Comparison of ENCODE assay signal across 1 cellular context in the genomic region with DNA sequence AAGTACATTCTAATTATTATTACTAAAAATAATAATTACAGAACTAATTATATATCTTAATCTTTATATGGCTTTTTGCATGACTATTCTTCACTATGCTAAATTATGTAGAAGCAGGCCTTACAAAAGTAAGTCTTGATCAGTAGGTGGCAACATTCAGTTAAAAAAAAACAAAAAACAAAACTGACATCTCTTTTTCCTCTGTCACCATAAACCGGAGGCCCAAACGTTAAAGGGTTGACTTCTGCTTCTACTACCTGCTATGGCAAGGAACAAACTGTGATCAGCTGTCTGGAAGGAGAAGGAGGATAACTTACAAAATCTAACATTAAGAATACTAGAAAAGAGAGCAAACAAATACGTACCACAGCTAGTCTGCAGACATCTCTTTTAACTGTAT.
TF ChIP-seq lines count a peak whose summit lies in the region.

No MANE protein-coding gene starts in this region.

TF ChIP-seq in HCT116, 20 proteins besides CTCF, POLR2A, EP300 and RAD21 (continued from another document):
- TF ChIP-seq ELF1 (IDR thresholded peaks at IDR 0.05; ENCODE audit: borderline replicate concordance, low read depth) (no peak), SRF (IDR thresholded peaks at IDR 0.05; ENCODE audit: low read depth) (no peak), SIN3A (IDR thresholded peaks at IDR 0.05; ENCODE audit: low read depth) (no peak), POLR2AphosphoS5 (IDR thresholded peaks at IDR 0.05; ENCODE audit: low read depth, low read length) (no peak), SP1 (IDR thresholded peaks at IDR 0.05; ENCODE audit: low read depth) (no peak), EGR1 (IDR thresholded peaks at IDR 0.05; ENCODE audit: low read depth) (no peak), JUND (IDR thresholded peaks at IDR 0.05) (no peak)
- TF ChIP-seq, protein P1, sequence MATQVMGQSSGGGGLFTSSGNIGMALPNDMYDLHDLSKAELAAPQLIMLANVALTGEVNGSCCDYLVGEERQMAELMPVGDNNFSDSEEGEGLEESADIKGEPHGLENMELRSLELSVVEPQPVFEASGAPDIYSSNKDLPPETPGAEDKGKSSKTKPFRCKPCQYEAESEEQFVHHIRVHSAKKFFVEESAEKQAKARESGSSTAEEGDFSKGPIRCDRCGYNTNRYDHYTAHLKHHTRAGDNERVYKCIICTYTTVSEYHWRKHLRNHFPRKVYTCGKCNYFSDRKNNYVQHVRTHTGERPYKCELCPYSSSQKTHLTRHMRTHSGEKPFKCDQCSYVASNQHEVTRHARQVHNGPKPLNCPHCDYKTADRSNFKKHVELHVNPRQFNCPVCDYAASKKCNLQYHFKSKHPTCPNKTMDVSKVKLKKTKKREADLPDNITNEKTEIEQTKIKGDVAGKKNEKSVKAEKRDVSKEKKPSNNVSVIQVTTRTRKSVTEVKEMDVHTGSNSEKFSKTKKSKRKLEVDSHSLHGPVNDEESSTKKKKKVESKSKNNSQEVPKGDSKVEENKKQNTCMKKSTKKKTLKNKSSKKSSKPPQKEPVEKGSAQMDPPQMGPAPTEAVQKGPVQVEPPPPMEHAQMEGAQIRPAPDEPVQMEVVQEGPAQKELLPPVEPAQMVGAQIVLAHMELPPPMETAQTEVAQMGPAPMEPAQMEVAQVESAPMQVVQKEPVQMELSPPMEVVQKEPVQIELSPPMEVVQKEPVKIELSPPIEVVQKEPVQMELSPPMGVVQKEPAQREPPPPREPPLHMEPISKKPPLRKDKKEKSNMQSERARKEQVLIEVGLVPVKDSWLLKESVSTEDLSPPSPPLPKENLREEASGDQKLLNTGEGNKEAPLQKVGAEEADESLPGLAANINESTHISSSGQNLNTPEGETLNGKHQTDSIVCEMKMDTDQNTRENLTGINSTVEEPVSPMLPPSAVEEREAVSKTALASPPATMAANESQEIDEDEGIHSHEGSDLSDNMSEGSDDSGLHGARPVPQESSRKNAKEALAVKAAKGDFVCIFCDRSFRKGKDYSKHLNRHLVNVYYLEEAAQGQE (IDR thresholded peaks at IDR 0.05; ENCODE audit: low read depth) = no peak
- TF ChIP-seq, protein P2, sequence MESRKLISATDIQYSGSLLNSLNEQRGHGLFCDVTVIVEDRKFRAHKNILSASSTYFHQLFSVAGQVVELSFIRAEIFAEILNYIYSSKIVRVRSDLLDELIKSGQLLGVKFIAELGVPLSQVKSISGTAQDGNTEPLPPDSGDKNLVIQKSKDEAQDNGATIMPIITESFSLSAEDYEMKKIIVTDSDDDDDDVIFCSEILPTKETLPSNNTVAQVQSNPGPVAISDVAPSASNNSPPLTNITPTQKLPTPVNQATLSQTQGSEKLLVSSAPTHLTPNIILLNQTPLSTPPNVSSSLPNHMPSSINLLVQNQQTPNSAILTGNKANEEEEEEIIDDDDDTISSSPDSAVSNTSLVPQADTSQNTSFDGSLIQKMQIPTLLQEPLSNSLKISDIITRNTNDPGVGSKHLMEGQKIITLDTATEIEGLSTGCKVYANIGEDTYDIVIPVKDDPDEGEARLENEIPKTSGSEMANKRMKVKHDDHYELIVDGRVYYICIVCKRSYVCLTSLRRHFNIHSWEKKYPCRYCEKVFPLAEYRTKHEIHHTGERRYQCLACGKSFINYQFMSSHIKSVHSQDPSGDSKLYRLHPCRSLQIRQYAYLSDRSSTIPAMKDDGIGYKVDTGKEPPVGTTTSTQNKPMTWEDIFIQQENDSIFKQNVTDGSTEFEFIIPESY (IDR thresholded peaks at IDR 0.05; ENCODE audit: extremely low read depth, insufficient replicate concordance, low read length) = no peak
